8 cellular contexts compared by ENCODE assay signal in genomic region chr20:44651507-44652373, GRCh38. TPM values are rescaled to one million over a fixed set of nuclear protein-coding genes. Genes with fewer than 3 reads are reported as not detected.
DNase-seq lines count a peak whose midpoint lies in the region; ATAC-seq and TF ChIP-seq lines count a peak whose summit lies in the region.

Gene ADA (minus strand): TSS chr20:44651699. CDS start chr20:44651607, 92 bp downstream.

- peak within 1 kb of the TSS; percentile 79 to 94 (median 88) for H3K4me3 Mint-ChIP-seq in naive B cell

- peaks cover 19 to 40% (median 34%) of the 10 kb centered on the region in 3 donors for H3K4me1 Mint-ChIP-seq in naive B cell

- intact Hi-C loops in uterus (cut with DNase I; ENCODE audit: low total_unique reads): no loop called here

- H3K9me3 Mint-ChIP-seq in naive B cell: no peaks in the 10 kb centered on the region

- no peaks in the 10 kb centered on the region for H3K9me3 ChIP-seq in uterus

- ATAC-seq in naive B cell (ENCODE audit: low read depth in 2 of 2): peak; percentile 62 to 74
- no peak for ATAC-seq in GM21619 (IDR thresholded peaks at IDR 0.05; ENCODE audit: unreplicated experiment)

- H3K36me3 ChIP-seq in H7 (replicated peaks; ENCODE audit: control insufficient read depth, insufficient read depth, low read length) (no peaks in the 10 kb centered on the region), uterus (no peaks in the 10 kb centered on the region)

- no peaks in the 10 kb centered on the region for H3K27me3 Mint-ChIP-seq in naive B cell

- peaks cover 0 to 6% of the 10 kb centered on the region in 2 donors for H3K4me1 ChIP-seq in uterus

- peak; percentile 64 for DNase-seq in CD1c-positive myeloid dendritic cell (ENCODE audit: extremely low spot score)
- peak; percentile 94 for DNase-seq in H7
- peak; percentile 47 for DNase-seq in NCI-H774 (lab: John Stamatoyannopoulos, UW)
- peak; percentile 64 to 72 for DNase-seq in activated T-cell treated with anti-CD3 and anti-CD28 coated beads, Interleukin-2, amount 50 U/mL, for 48 hours
- DNase-seq in fibroblast of mammary gland (ENCODE audit: low read depth): peak; percentile 15
- peak; percentile 39 for DNase-seq in naive B cell
- peak; percentile 56 to 67 for DNase-seq in uterus

- TF ChIP-seq CTCF in fibroblast of mammary gland (conservative IDR thresholded peaks at IDR 0.05; ENCODE audit: control insufficient read depth, insufficient read depth, low read depth, low read length) (no peak), uterus (IDR thresholded peaks at IDR 0.05) (peak in 2 of 4 experiments; percentile 18 to 43)

- TF ChIP-seq POLR2A in uterus (IDR thresholded peaks at IDR 0.05): peak; percentile 15 to 40

- H3K4me3 ChIP-seq in H7 (ENCODE audit: insufficient read depth, low read depth, low read length) (peak within 1 kb of the TSS; percentile 70), fibroblast of mammary gland (ENCODE audit: control insufficient read depth, low read depth, low read length) (peak within 1 kb of the TSS; percentile 68), uterus (peak within 1 kb of the TSS; percentile 76 to 77)

- peak within 1 kb of the TSS; percentile 16 to 93 (median 79) for H3K27ac Mint-ChIP-seq in naive B cell

- H3K27me3 ChIP-seq in H7 (ENCODE audit: control insufficient read depth, insufficient read depth, low read length) (peaks cover 22% of the 10 kb centered on the region), uterus (no peaks in the 10 kb centered on the region)

- H3K27ac ChIP-seq in uterus: peak within 1 kb of the TSS; percentile 81 to 83

- no peaks in the 10 kb centered on the region for H3K36me3 Mint-ChIP-seq in naive B cell

RNA-seq across cellular contexts. Expression of gene ADA, which starts in this region (rescaled TPM):
- 14.9 and 18.9 TPM in 2 replicates for total RNA-seq in H7 (2014; rRNA removed; shearing (Covaris generic))
- 1 to 10 TPM; 1.7 to 7.6 (median 4.6) TPM for polyA plus RNA-seq in naive B cell (ENCODE audit: low read depth in 6 of 6)
- 10 to 100 TPM in 1 of 4 donors, 1 to 10 TPM in 2, under 1 TPM in 1; 0.59 to 11.0 (median 4.8) TPM for total RNA-seq in uterus

Comparison
In these comparisons a context has a peak if more than half of its experiments do, and no peak if none do; other contexts are left out.
1. DNase-seq: peak in every context shown above with its lines; median percentile 94 in H7; 68 in activated T-cell treated with anti-CD3 and anti-CD28 coated beads, Interleukin-2, amount 50 U/mL, for 48 hours; 64 in CD1c-positive myeloid dendritic cell; 62 in uterus; 47 in NCI-H774; 39 in naive B cell; 15 in fibroblast of mammary gland.